9 cellular contexts compared by ENCODE assay signal in the genomic region with DNA sequence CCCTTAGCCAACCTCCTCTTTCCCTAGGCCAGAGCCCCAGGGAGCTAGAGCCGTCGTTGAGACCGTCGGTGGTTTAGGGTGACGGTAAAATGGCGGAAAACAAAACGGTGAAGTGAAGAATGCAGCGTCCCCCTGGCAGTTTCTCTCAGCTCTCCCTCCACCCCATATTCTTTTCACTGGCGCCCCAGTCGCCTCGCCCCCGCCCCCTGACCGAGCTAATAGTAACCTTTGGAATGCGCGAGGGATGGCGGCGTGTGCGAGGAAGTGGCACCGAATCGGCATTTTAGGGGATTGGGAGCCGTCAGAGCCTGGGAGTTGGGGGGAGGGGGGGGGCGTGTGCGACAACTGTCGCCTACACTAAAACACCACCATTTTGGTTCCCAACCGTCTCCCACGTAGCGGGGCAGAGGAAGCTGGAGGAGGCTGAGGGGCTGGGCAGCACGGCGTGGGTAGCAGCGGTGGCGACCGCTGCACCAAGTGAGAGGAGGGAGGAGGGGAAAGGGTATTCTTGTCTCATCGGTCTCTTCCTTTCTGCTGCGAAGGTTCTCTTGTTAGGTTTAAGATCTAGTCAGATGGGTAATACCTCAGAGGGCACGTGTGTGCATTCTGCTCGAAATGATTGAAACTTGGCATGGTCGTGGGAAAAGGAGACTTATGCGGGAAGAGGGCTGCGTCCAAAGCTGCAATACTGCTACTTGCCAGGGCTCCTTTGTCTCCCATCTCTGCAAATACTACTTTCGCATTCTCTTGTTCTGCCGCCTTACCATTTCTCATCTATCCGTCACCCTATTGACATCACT. TPM values are rescaled to one million over a fixed set of nuclear protein-coding genes. Genes with fewer than 3 reads are reported as not detected.
DNase-seq lines count a peak whose midpoint lies in the region; ATAC-seq and TF ChIP-seq lines count a peak whose summit lies in the region.
"Had no signal": no experiment of that assay in that cellular context is flagged by ENCODE, and none has a peak within 500 bp of the region (broad histone marks: within the 10 kb centered on the region; RNA-seq: fewer than 3 reads in every experiment).

No MANE protein-coding gene starts in this region.

- peak overlapping the region; percentile 94 for H3K9ac ChIP-seq in HUES64 (ENCODE audit: low read depth, low read length)

- 0% methylated on average over 31 of the region's 42 CpGs for WGBS in HUES64

- DNase-seq in CD4-positive, alpha-beta T cell, result no peak
- peak; percentile 3 for DNase-seq in T-helper 2 cell treated with Interferon-gamma antibody and Interleukin-4, amounts not matched to agents 5 μg/mL and 100 μg/mL, for 36 hours (ENCODE audit: low spot score)
- no peak for DNase-seq in natural killer cell treated with Interleukin-12 subunit alpha and Interleukin-12 subunit beta and Interleukin-15 and Interleukin-18, amount 100 ng/mL, for 72 hours (ENCODE audit: low spot score)
- DNase-seq in SIG-M5 (lab: John Stamatoyannopoulos, UW) (no peak), MV-4-11 (lab: John Stamatoyannopoulos, UW) (no peak)

- peaks cover 5% of the 10 kb centered on the region; the same call in 1 of the 2 replicates for H3K36me3 ChIP-seq in HUES64 (ENCODE audit: insufficient read depth, low read length)

- H3K36me3 Mint-ChIP-seq in CD4-positive, alpha-beta T cell (ENCODE audit: low read depth), result peaks cover 5% of the 10 kb centered on the region
- H3K36me3 Mint-ChIP-seq in T-helper 2 cell treated with Interferon-gamma antibody and Interleukin-4, amounts not matched to agents 5 μg/mL and 100 μg/mL, for 36 hours (ENCODE audit: low read depth), result no peaks in the 10 kb centered on the region
- no peaks in the 10 kb centered on the region for H3K36me3 Mint-ChIP-seq in natural killer cell treated with Interleukin-12 subunit alpha and Interleukin-12 subunit beta and Interleukin-15 and Interleukin-18, amount 100 ng/mL, for 72 hours

- peak overlapping the region; percentile 96 for H3K4me3 Mint-ChIP-seq in CD4-positive, alpha-beta T cell
- H3K4me3 Mint-ChIP-seq in T-helper 2 cell treated with Interferon-gamma antibody and Interleukin-4, amounts not matched to agents 5 μg/mL and 100 μg/mL, for 36 hours, result peak overlapping the region; percentile 97
- H3K4me3 Mint-ChIP-seq in natural killer cell treated with Interleukin-12 subunit alpha and Interleukin-12 subunit beta and Interleukin-15 and Interleukin-18, amount 100 ng/mL, for 72 hours, result peak overlapping the region; percentile 86

- no peak for TF ChIP-seq CTCF in CD4-positive, alpha-beta T cell (IDR thresholded peaks at IDR 0.05)

- peaks cover 10% of the 10 kb centered on the region for H3K4me1 Mint-ChIP-seq in CD4-positive, alpha-beta T cell (ENCODE audit: low read depth)
- H3K4me1 Mint-ChIP-seq in T-helper 2 cell treated with Interferon-gamma antibody and Interleukin-4, amounts not matched to agents 5 μg/mL and 100 μg/mL, for 36 hours (ENCODE audit: low read depth), result peaks cover 5% of the 10 kb centered on the region
- peaks cover 5 to 12% of the 10 kb centered on the region in 2 donors for H3K4me1 Mint-ChIP-seq in natural killer cell treated with Interleukin-12 subunit alpha and Interleukin-12 subunit beta and Interleukin-15 and Interleukin-18, amount 100 ng/mL, for 72 hours (ENCODE audit: low read depth in 2 of 2)

- POLR2A ChIA-PET in CD4-positive, alpha-beta T cell (lab: Charles Lee), result no interaction called here

- H3K27me3 Mint-ChIP-seq in CD4-positive, alpha-beta T cell, result peaks cover 7% of the 10 kb centered on the region
- peaks cover 20% of the 10 kb centered on the region for H3K27me3 Mint-ChIP-seq in T-helper 2 cell treated with Interferon-gamma antibody and Interleukin-4, amounts not matched to agents 5 μg/mL and 100 μg/mL, for 36 hours (ENCODE audit: low read depth)
- H3K27me3 Mint-ChIP-seq in natural killer cell treated with Interleukin-12 subunit alpha and Interleukin-12 subunit beta and Interleukin-15 and Interleukin-18, amount 100 ng/mL, for 72 hours, result peaks cover 0 to 16% of the 10 kb centered on the region in 2 donors

- H3K27ac Mint-ChIP-seq in CD4-positive, alpha-beta T cell, result peak overlapping the region; percentile 71
- H3K27ac Mint-ChIP-seq in T-helper 2 cell treated with Interferon-gamma antibody and Interleukin-4, amounts not matched to agents 5 μg/mL and 100 μg/mL, for 36 hours, result peak overlapping the region; percentile 89
- peak overlapping the region in 1 of 2 donors; percentile 25 for H3K27ac Mint-ChIP-seq in natural killer cell treated with Interleukin-12 subunit alpha and Interleukin-12 subunit beta and Interleukin-15 and Interleukin-18, amount 100 ng/mL, for 72 hours

- no peak overlapping the region for H3K27ac ChIP-seq in CD4-positive, alpha-beta T cell (ENCODE audit: low read depth, low read length)
- peak overlapping the region; percentile 91; the same call in 1 of the 2 replicates for H3K27ac ChIP-seq in HUES64 (ENCODE audit: low read depth, low read length)

- CTCF ChIA-PET in CD4-positive, alpha-beta T cell (lab: Charles Lee), result no interaction called here

- no peaks in the 10 kb centered on the region for H3K9me3 ChIP-seq in CD4-positive, alpha-beta T cell (ENCODE audit: control insufficient read depth, low read length)
- H3K9me3 ChIP-seq in HUES64 (ENCODE audit: insufficient read depth, low read depth, low read length), result no peaks in the 10 kb centered on the region

- H3K27me3 ChIP-seq in CD4-positive, alpha-beta T cell (ENCODE audit: control insufficient read depth, insufficient read depth, low read length), result no peaks in the 10 kb centered on the region
- no peaks in the 10 kb centered on the region for H3K27me3 ChIP-seq in HUES64 (ENCODE audit: insufficient read depth, low read length)

- H3K9me3 Mint-ChIP-seq in CD4-positive, alpha-beta T cell, result no peaks in the 10 kb centered on the region
- no peaks in the 10 kb centered on the region for H3K9me3 Mint-ChIP-seq in T-helper 2 cell treated with Interferon-gamma antibody and Interleukin-4, amounts not matched to agents 5 μg/mL and 100 μg/mL, for 36 hours
- no peaks in the 10 kb centered on the region for H3K9me3 Mint-ChIP-seq in natural killer cell treated with Interleukin-12 subunit alpha and Interleukin-12 subunit beta and Interleukin-15 and Interleukin-18, amount 100 ng/mL, for 72 hours

- intact Hi-C loops in CD4-positive, alpha-beta T cell (cut with DNase I, micrococcal nuclease), result no loop called here

- peaks cover 13% of the 10 kb centered on the region; the same call in 1 of the 2 replicates for H3K4me1 ChIP-seq in HUES64 (ENCODE audit: insufficient read depth, low read length)

- peak overlapping the region; percentile 92 for H3K4me3 ChIP-seq in HUES64 (ENCODE audit: low read length)

- ATAC-seq in CD4-positive, alpha-beta T cell (ENCODE audit: poor library complexity), result peak; percentile 38
- peak; percentile 40 for ATAC-seq in GM19025 (IDR thresholded peaks at IDR 0.05; ENCODE audit: low read depth, unreplicated experiment)
- peak; percentile 33 for ATAC-seq in esophagus mucosa
- peak in 1 of 2 donors; percentile 45 for ATAC-seq in natural killer cell treated with Interleukin-12 subunit alpha and Interleukin-12 subunit beta and Interleukin-15 and Interleukin-18, amount 100 ng/mL, for 72 hours

RNA-seq across cellular contexts. Expression of a gene that starts 0.8 kb away (rescaled TPM):
- 1 to 10 TPM; 3.8 to 4.7 TPM for total RNA-seq in CD4-positive, alpha-beta T cell
- polyA plus RNA-seq in HUES64 (2013, experiment 1 of 2), result 11.6 TPM
- polyA plus RNA-seq in HUES64 (2013, experiment 2 of 2), result 13.1 TPM
- total RNA-seq in esophagus mucosa, result 1.6 TPM
- total RNA-seq in natural killer cell treated with Interleukin-12 subunit alpha and Interleukin-12 subunit beta and Interleukin-15 and Interleukin-18, amount 100 ng/mL, for 72 hours, result under 1 TPM; 0.26 to 0.36 TPM

RNA-seq across cellular contexts. Expression of a gene that starts 1.0 kb away (rescaled TPM):
- total RNA-seq in CD4-positive, alpha-beta T cell, result not detected
- 0.10 TPM for polyA plus RNA-seq in HUES64 (2013, experiment 1 of 2)
- polyA plus RNA-seq in HUES64 (2013, experiment 2 of 2), result 0.19 TPM
- not detected for total RNA-seq in esophagus mucosa
- not detected for total RNA-seq in natural killer cell treated with Interleukin-12 subunit alpha and Interleukin-12 subunit beta and Interleukin-15 and Interleukin-18, amount 100 ng/mL, for 72 hours
- total RNA-seq: RPMI7951 had no signal
